ENCODE assay signal across 14 cellular contexts in the genomic region with DNA sequence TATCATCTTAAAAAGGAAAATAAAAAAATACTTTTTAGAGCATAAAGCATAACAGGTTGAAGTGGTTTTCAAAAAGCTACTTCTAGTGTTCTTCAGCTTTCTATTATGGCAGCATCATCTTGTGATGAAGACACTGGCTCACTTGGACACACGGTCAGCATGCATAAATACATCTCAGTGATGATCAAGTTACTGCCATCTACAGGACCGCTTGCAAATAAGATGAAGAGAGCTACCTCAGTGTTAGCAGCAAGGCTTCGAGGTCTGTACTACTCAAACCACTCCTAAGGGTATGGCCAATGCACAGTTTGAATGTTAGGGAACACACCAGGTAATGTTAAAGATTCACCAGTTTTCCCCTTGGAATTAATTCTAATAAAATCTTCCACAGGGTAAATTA. TPM values are rescaled to one million over a fixed set of nuclear protein-coding genes. Genes with fewer than 3 reads are reported as not detected.
A peak's percentile ranks its signal among the peaks of the same experiment; 100 is the strongest.
DNase-seq lines count a peak whose midpoint lies in the region; ATAC-seq and TF ChIP-seq lines count a peak whose summit lies in the region.
"Had no signal": no experiment of that assay in that cellular context is flagged by ENCODE, and none has a peak within 500 bp of the region (broad histone marks: within the 10 kb centered on the region; RNA-seq: fewer than 3 reads in every experiment).

No MANE protein-coding gene starts in this region.

- POLR2A ChIA-PET in WTC11 (lab: Charles Lee) = no interaction called here

- no peak overlapping the region for H3K27ac Mint-ChIP-seq in WTC11
- H3K27ac Mint-ChIP-seq: activated CD8-positive, alpha-beta T cell treated with anti-CD3 and anti-CD28 coated beads for 36 hours had no signal

- peaks cover 11% of the 10 kb centered on the region for H3K4me1 Mint-ChIP-seq in WTC11

- H3K9me3 Mint-ChIP-seq in WTC11 = peaks cover 13% of the 10 kb centered on the region
- H3K9me3 Mint-ChIP-seq: effector memory CD8-positive, alpha-beta T cell had no signal

- DNase-seq in NCI-H748 (lab: John Stamatoyannopoulos, UW; ENCODE audit: unreplicated experiment) (peak; percentile 28), NCI-H748 treated with DMSO at 0.1 percent for 48 hours (lab: John Stamatoyannopoulos, UW) (no peak), LNCaP clone FGC (ENCODE audit: low read depth) (no peak), WTC11 (ENCODE audit: low spot score) (no peak), left kidney (ENCODE audit: low read depth, low spot score) (peak; percentile 10), DMS 273 treated with DMSO at 0.1 percent for 48 hours (lab: John Stamatoyannopoulos, UW) (no peak)
- no peak for DNase-seq in activated CD4-positive, alpha-beta T cell treated with anti-CD3 and anti-CD28 coated beads, Interleukin-2, amount 50 U/mL, for 48 hours
- DNase-seq: activated CD8-positive, alpha-beta T cell treated with anti-CD3 and anti-CD28 coated beads for 36 hours; activated effector memory CD4-positive, alpha-beta T cell treated with anti-CD3 and anti-CD28 coated beads, Interleukin-2, amount 50 U/mL, for 16 hours; effector memory CD8-positive, alpha-beta T cell; islet precursor cell; transverse colon had no signal

- ATAC-seq in WTC11 = peak; percentile 75
- no peak for ATAC-seq in HG03521 (IDR thresholded peaks at IDR 0.05; ENCODE audit: unreplicated experiment)
- ATAC-seq: activated CD8-positive, alpha-beta T cell treated with anti-CD3 and anti-CD28 coated beads for 36 hours; effector memory CD8-positive, alpha-beta T cell; gastroesophageal sphincter had no signal

- 0 out of 2 replicates have a peak, but pooled peaks cover 3% of the 10 kb centered on the region for H3K36me3 Mint-ChIP-seq in WTC11

- H3K27me3 Mint-ChIP-seq in WTC11 (ENCODE audit: low read depth) = no peaks in the 10 kb centered on the region
- H3K27me3 Mint-ChIP-seq: activated CD8-positive, alpha-beta T cell treated with anti-CD3 and anti-CD28 coated beads for 36 hours; effector memory CD8-positive, alpha-beta T cell had no signal

- no peak overlapping the region for H3K4me3 Mint-ChIP-seq in WTC11
- H3K4me3 Mint-ChIP-seq: activated CD8-positive, alpha-beta T cell treated with anti-CD3 and anti-CD28 coated beads for 36 hours; effector memory CD8-positive, alpha-beta T cell had no signal

- TF ChIP-seq CTCF in LNCaP clone FGC (IDR thresholded peaks at IDR 0.05; ENCODE audit: control insufficient read depth, extremely low read depth, insufficient read depth) = peak; percentile 38
- no peak for TF ChIP-seq CTCF in WTC11 (IDR thresholded peaks at IDR 0.05)

- H3K4me3 ChIP-seq in LNCaP clone FGC (ENCODE audit: low read depth, low read length) = no peak overlapping the region
- H3K4me3 ChIP-seq: gastroesophageal sphincter, transverse colon had no signal

- CTCF ChIA-PET in WTC11 (lab: Charles Lee) = interaction anchor here (0.5 to 1.5 kb wide), 3 partner anchors 11 to 408 kb away, joined by 3 to 5 read pairs (median 3); no protein-coding TSS in a partner anchor

TF ChIP-seq in WTC11, 78 proteins besides CTCF, POLR2A, EP300 and RAD21:
- TF ChIP-seq NR1H2 (CRISPR knock-in tag; IDR thresholded peaks at IDR 0.05) (no peak), ESRRA (CRISPR knock-in tag; IDR thresholded peaks at IDR 0.05; ENCODE audit: borderline replicate concordance) (no peak)
- TF ChIP-seq, protein P1, sequence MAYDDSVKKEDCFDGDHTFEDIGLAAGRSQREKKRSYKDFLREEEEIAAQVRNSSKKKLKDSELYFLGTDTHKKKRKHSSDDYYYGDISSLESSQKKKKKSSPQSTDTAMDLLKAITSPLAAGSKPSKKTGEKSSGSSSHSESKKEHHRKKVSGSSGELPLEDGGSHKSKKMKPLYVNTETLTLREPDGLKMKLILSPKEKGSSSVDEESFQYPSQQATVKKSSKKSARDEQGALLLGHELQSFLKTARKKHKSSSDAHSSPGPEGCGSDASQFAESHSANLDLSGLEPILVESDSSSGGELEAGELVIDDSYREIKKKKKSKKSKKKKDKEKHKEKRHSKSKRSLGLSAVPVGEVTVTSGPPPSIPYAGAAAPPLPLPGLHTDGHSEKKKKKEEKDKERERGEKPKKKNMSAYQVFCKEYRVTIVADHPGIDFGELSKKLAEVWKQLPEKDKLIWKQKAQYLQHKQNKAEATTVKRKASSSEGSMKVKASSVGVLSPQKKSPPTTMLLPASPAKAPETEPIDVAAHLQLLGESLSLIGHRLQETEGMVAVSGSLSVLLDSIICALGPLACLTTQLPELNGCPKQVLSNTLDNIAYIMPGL (CRISPR knock-in tag; IDR thresholded peaks at IDR 0.05) = no peak
- TF ChIP-seq, protein P2, sequence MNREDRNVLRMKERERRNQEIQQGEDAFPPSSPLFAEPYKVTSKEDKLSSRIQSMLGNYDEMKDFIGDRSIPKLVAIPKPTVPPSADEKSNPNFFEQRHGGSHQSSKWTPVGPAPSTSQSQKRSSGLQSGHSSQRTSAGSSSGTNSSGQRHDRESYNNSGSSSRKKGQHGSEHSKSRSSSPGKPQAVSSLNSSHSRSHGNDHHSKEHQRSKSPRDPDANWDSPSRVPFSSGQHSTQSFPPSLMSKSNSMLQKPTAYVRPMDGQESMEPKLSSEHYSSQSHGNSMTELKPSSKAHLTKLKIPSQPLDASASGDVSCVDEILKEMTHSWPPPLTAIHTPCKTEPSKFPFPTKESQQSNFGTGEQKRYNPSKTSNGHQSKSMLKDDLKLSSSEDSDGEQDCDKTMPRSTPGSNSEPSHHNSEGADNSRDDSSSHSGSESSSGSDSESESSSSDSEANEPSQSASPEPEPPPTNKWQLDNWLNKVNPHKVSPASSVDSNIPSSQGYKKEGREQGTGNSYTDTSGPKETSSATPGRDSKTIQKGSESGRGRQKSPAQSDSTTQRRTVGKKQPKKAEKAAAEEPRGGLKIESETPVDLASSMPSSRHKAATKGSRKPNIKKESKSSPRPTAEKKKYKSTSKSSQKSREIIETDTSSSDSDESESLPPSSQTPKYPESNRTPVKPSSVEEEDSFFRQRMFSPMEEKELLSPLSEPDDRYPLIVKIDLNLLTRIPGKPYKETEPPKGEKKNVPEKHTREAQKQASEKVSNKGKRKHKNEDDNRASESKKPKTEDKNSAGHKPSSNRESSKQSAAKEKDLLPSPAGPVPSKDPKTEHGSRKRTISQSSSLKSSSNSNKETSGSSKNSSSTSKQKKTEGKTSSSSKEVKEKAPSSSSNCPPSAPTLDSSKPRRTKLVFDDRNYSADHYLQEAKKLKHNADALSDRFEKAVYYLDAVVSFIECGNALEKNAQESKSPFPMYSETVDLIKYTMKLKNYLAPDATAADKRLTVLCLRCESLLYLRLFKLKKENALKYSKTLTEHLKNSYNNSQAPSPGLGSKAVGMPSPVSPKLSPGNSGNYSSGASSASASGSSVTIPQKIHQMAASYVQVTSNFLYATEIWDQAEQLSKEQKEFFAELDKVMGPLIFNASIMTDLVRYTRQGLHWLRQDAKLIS (CRISPR knock-in tag; IDR thresholded peaks at IDR 0.05; ENCODE audit: borderline replicate concordance) = no peak

RNA-seq across cellular contexts. Expression of a gene that starts 58.8 kb away (rescaled TPM):
- total RNA-seq in WTC11 (2021) = 10.6 to 10.9 TPM (median 10.7 TPM) in 3 replicates

Comparison
In these comparisons a context has a peak if more than half of its experiments do, and no peak if none do; other contexts are left out.
1. DNase-seq: peak in NCI-H748 (single experiment) and left kidney (single experiment); none in NCI-H748 treated with DMSO at 0.1 percent for 48 hours (single experiment), LNCaP clone FGC (single experiment), WTC11 (single experiment), DMS 273 treated with DMSO at 0.1 percent for 48 hours (single experiment) and activated CD4-positive, alpha-beta T cell treated with anti-CD3 and anti-CD28 coated beads, Interleukin-2, amount 50 U/mL, for 48 hours (0 of 2).